20 cellular contexts compared by ENCODE assay signal in genomic region chr22:22746061-22746962, GRCh38.
A peak's percentile ranks its signal among the peaks of the same experiment; 100 is the strongest.
DNase-seq lines count a peak whose midpoint lies in the region; ATAC-seq and TF ChIP-seq lines count a peak whose summit lies in the region.
"Had no signal": no experiment of that assay in that cellular context is flagged by ENCODE, and none has a peak within 500 bp of the region (broad histone marks: within the 10 kb centered on the region; RNA-seq: fewer than 3 reads in every experiment).

No MANE protein-coding gene starts in this region.

- H3K9ac ChIP-seq in BLaER1 treated with 17β-estradiol and CSF1 and Interleukin-3, amounts not matched to agents 10 nM and 100 nM, result peak overlapping the region in 2 of 11 experiments; percentile 30 to 39; a peak in 2 of 22 replicates
- H3K9ac ChIP-seq in KMS-11, result no peak overlapping the region
- H3K9ac ChIP-seq: GM23248 had no signal

- H3K27me3 ChIP-seq in BLaER1 treated with 17β-estradiol and CSF1 and Interleukin-3, amounts not matched to agents 10 nM and 100 nM, result no peaks in the 10 kb centered on the region
- H3K27me3 ChIP-seq in KMS-11 (ENCODE audit: insufficient read depth, low read depth), result no peaks in the 10 kb centered on the region
- H3K27me3 ChIP-seq: foreskin keratinocyte had no signal

- H3K9me3 ChIP-seq in BLaER1 treated with 17β-estradiol and CSF1 and Interleukin-3, amounts not matched to agents 10 nM and 100 nM (replicated peaks in 1 of 11), result no peaks in the 10 kb centered on the region
- H3K9me3 ChIP-seq: heart right ventricle, SJSA1, uterus had no signal

- H3K4me2 ChIP-seq in BLaER1 treated with 17β-estradiol and CSF1 and Interleukin-3, amounts not matched to agents 10 nM and 100 nM, result peak overlapping the region; percentile 64 to 92 (median 75)
- peak overlapping the region; percentile 27; the same call in 1 of the 2 replicates for H3K4me2 ChIP-seq in KMS-11

- peak; percentile 21 for ATAC-seq in sciatic nerve

- no peaks in the 10 kb centered on the region; a peak in 1 of 22 replicates for H4K20me1 ChIP-seq in BLaER1 treated with 17β-estradiol and CSF1 and Interleukin-3, amounts not matched to agents 10 nM and 100 nM
- no peaks in the 10 kb centered on the region for H4K20me1 ChIP-seq in KMS-11 (ENCODE audit: insufficient read depth)

- DNase-seq in cerebellar cortex (ENCODE audit: low spot score) (peak; percentile 16), sciatic nerve (ENCODE audit: low spot score) (no peak), middle frontal gyrus (ENCODE audit: extremely low spot score, low spot score) (no peak), NCI-H2171 treated with DMSO at 0.1 percent for 48 hours (lab: John Stamatoyannopoulos, UW) (no peak), pons (ENCODE audit: low spot score) (no peak)
- no peak for DNase-seq in central memory CD4-positive, alpha-beta T cell
- DNase-seq: activated effector memory CD4-positive, alpha-beta T cell treated with Interleukin-2 at 50 U/mL for 16 hours; activated naive CD8-positive, alpha-beta T cell treated with anti-CD3 and anti-CD28 coated beads, Interleukin-2, amount 10 ng/mL, durations not matched to agents 7 days and 5 days; effector CD8-positive, alpha-beta T cell; foreskin keratinocyte; heart right ventricle; left cardiac atrium; mammary epithelial cell; NCI-H1048; NCI-H187; uterus had no signal

- H2AFZ ChIP-seq in KMS-11 (ENCODE audit: low read depth), result peak overlapping the region; percentile 39; the same call in 1 of the 2 replicates
- H2AFZ ChIP-seq: GM23248 had no signal

- intact Hi-C loops in sciatic nerve (cut with DNase I), result no loop called here

- H3K27ac ChIP-seq in BLaER1 treated with 17β-estradiol and CSF1 and Interleukin-3, amounts not matched to agents 10 nM and 100 nM, result peak overlapping the region in 2 of 11 experiments; percentile 17 to 46; a peak in 2 of 22 replicates
- no peak overlapping the region for H3K27ac ChIP-seq in KMS-11
- H3K27ac ChIP-seq: foreskin keratinocyte, GM23248, heart right ventricle, SJSA1, uterus had no signal

- H3K4me1 ChIP-seq in BLaER1 treated with 17β-estradiol and CSF1 and Interleukin-3, amounts not matched to agents 10 nM and 100 nM, result peaks cover 25 to 56% (median 46%) of the 10 kb centered on the region in 10 experiments
- H3K4me1 ChIP-seq in KMS-11 (ENCODE audit: low read depth, poor library complexity, severe bottlenecking), result peaks cover 43% of the 10 kb centered on the region
- H3K4me1 ChIP-seq: foreskin keratinocyte, heart right ventricle, SJSA1, uterus had no signal

- H3K36me3 ChIP-seq in BLaER1 treated with 17β-estradiol and CSF1 and Interleukin-3, amounts not matched to agents 10 nM and 100 nM, result no peaks in the 10 kb centered on the region
- H3K36me3 ChIP-seq in KMS-11 (ENCODE audit: insufficient read depth), result no peaks in the 10 kb centered on the region
- H3K36me3 ChIP-seq: heart right ventricle, SJSA1, uterus had no signal

- H3K79me2 ChIP-seq in KMS-11 (ENCODE audit: insufficient read depth, low read depth), result no peaks in the 10 kb centered on the region

- no peak overlapping the region for H3K4me3 ChIP-seq in BLaER1 treated with 17β-estradiol and CSF1 and Interleukin-3, amounts not matched to agents 10 nM and 100 nM
- no peak overlapping the region for H3K4me3 ChIP-seq in KMS-11 (IDR thresholded peaks at IDR 0.05; ENCODE audit: insufficient read depth, low read depth, low read length)
- H3K4me3 ChIP-seq: GM23248, heart right ventricle, SJSA1, uterus had no signal

- TF ChIP-seq CTCF in KMS-11 (conservative IDR thresholded peaks at IDR 0.05; ENCODE audit: low read depth, low read length), result no peak
